ENCODE assay signal across 28 cellular contexts in genomic region chr17:78499715-78500540, GRCh38.
"Had no signal": no experiment of that assay in that cellular context is flagged by ENCODE, and none has a peak within 500 bp of the region (broad histone marks: within the 10 kb centered on the region; RNA-seq: fewer than 3 reads in every experiment).

No MANE protein-coding gene starts in this region.

- H3K27me3 Mint-ChIP-seq: type B pancreatic cell had no signal

- H3K27ac Mint-ChIP-seq: natural killer cell, progenitor cell of endocrine pancreas, type B pancreatic cell had no signal

- H3K4me2 ChIP-seq: hepatocyte, smooth muscle cell had no signal

- H3K79me2 ChIP-seq: hepatocyte, parathyroid adenoma had no signal

- FAIRE-seq: endothelial cell of umbilical vein, islet of Langerhans, urothelium cell line had no signal

- H2AFZ ChIP-seq: hepatocyte, parathyroid adenoma had no signal

- H3K4me1 Mint-ChIP-seq: natural killer cell had no signal

- H3K36me3 ChIP-seq: esophagus muscularis mucosa, gastroesophageal sphincter, heart left ventricle, lower lobe of right lung, neutrophil, stomach, tibial artery had no signal

- H3K4me1 ChIP-seq: foreskin keratinocyte, lower lobe of right lung, parathyroid adenoma, testis, tibial artery had no signal

- H3K4me3 Mint-ChIP-seq: natural killer cell, type B pancreatic cell had no signal

- H3K27me3 ChIP-seq: foreskin keratinocyte, gastroesophageal sphincter, heart left ventricle, hepatocyte, neutrophil, testis had no signal

- H3K27ac ChIP-seq: esophagus muscularis mucosa, foreskin keratinocyte, gastroesophageal sphincter, heart left ventricle, hepatocyte, lower lobe of right lung, neutrophil, parathyroid adenoma, stomach, testis, tibial artery had no signal

- H3K4me3 ChIP-seq: esophagus muscularis mucosa, gastroesophageal sphincter, heart left ventricle, hepatocyte, lower lobe of right lung, smooth muscle cell, stomach, testis, tibial artery had no signal

- DNase-seq: cerebellar nuclear complex; cortex of kidney; effector CD8-positive, alpha-beta T cell; foreskin keratinocyte; heart left ventricle; left ventricle myocardium superior; lower lobe of right lung; natural killer cell; stimulated activated CD4-positive, alpha-beta T cell treated with anti-CD3 and anti-CD28 coated beads, Interleukin-12 subunit alpha, Interleukin-12 subunit beta, amount 100 ng/mL, for 4 hours; stimulated activated CD4-positive, alpha-beta T cell treated with anti-CD3 and anti-CD28 coated beads, Interleukin-1b, Interleukin-23, amount 100 ng/mL, for 48 hours; stimulated activated CD4-positive, alpha-beta T cell treated with anti-CD3 and anti-CD28 coated beads, Interleukin-4, amount 100 ng/mL, for 1 hour; stimulated activated CD8-positive, alpha-beta memory T cell treated with anti-CD3 and anti-CD28 coated beads, Interleukin-4, amount 100 ng/mL, for 48 hours; stimulated activated naive CD4-positive, alpha-beta T cell; stomach; testis; tibial artery had no signal

- H3K9me3 ChIP-seq: esophagus muscularis mucosa, gastroesophageal sphincter, heart left ventricle, lower lobe of right lung, neutrophil, stomach, testis, tibial artery had no signal

- H3K9ac ChIP-seq: parathyroid adenoma had no signal

- H3K36me3 Mint-ChIP-seq: natural killer cell, type B pancreatic cell had no signal

- ATAC-seq: foreskin keratinocyte, gastroesophageal sphincter, heart left ventricle, left ventricle myocardium superior, lower lobe of right lung, natural killer cell, sciatic nerve had no signal

- H3K9me3 Mint-ChIP-seq: natural killer cell, type B pancreatic cell had no signal
